Comparison of ENCODE assay signal across 25 cellular contexts in the genomic region with DNA sequence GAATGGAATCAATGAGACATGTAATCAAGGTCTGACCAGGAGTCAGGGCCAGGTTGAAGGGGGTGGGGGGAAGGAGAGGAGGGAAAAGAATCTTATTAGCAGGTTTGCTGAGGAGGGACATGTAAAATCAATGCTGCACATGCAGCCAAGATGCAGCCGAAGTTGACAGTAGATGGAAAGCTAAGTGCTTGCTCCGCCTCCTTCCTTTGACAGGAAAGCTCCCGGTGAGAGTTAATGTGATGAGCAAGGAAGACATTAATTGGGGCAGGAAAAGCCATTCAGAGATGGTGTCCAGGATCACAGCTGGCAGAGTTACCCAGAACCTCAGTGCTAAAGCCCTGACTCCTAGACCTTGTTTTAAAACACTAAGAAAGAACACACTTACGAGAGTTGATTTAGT. TPM values are rescaled to one million over a fixed set of nuclear protein-coding genes. Genes with fewer than 3 reads are reported as not detected.
"Had no signal": no experiment of that assay in that cellular context is flagged by ENCODE, and none has a peak within 500 bp of the region (broad histone marks: within the 10 kb centered on the region; RNA-seq: fewer than 3 reads in every experiment).

No MANE protein-coding gene starts in this region.

- ATAC-seq: K562 had no signal

- H2AFZ ChIP-seq: PC-9 had no signal

- H3K4me3 ChIP-seq: K562, PC-9, SJSA1, SK-N-MC had no signal

- H3K4me1 ChIP-seq: SJSA1 had no signal

- H3K4me2 ChIP-seq: KMS-11, PC-9 had no signal

- H3K36me3 ChIP-seq: SJSA1 had no signal

- H3K27me3 ChIP-seq: SJSA1 had no signal

- DNase-seq: Kasumi-1, MM.1S, MV-4-11, NCI-H1048, NCI-H1105, NCI-H1436 treated with DMSO at 0.1 percent for 48 hours, NCI-H1694, NCI-H187 treated with DMSO at 0.1 percent for 48 hours, NCI-H2029 treated with DMSO at 0.1 percent for 48 hours, NCI-H2171, NCI-H526 treated with DMSO at 0.1 percent for 48 hours, PC-9, Right ventricle myocardium superior, RPMI8226, SIG-M5, T-helper 2 cell had no signal

- H3K27ac ChIP-seq: HL-60, KMS-11, PC-9, SJSA1, SK-N-MC had no signal

- H3K9me3 ChIP-seq: SJSA1 had no signal

- FAIRE-seq: HTR-8/SVneo, K562, RCC 7860 had no signal

- H3K9ac ChIP-seq: KMS-11 had no signal

RNA-seq across cellular contexts. Expression of a gene that starts 24.3 kb away (rescaled TPM):
- total RNA-seq: OCI-LY7, SJSA1 had no signal
- polyA plus RNA-seq: IgD-negative memory B cell, K562 had no signal
